8 cellular contexts compared by ENCODE assay signal in genomic region chr2:217993817-217994459, GRCh38. TPM values are rescaled to one million over a fixed set of nuclear protein-coding genes. Genes with fewer than 3 reads are reported as not detected.
A peak's percentile ranks its signal among the peaks of the same experiment; 100 is the strongest.
DNase-seq lines count a peak whose midpoint lies in the region; ATAC-seq and TF ChIP-seq lines count a peak whose summit lies in the region.

No MANE protein-coding gene starts in this region.

- H3K9me3 ChIP-seq in endodermal cell (ENCODE audit: control insufficient read depth, low read length) (no peaks in the 10 kb centered on the region), thoracic aorta (no peaks in the 10 kb centered on the region)

- DNase-seq in DMS 273 (lab: John Stamatoyannopoulos, UW; ENCODE audit: unreplicated experiment) (peak; percentile 77), DMS 273 treated with DMSO at 0.1 percent for 48 hours (lab: John Stamatoyannopoulos, UW) (no peak), NB4 (ENCODE audit: low read depth) (peak; percentile 61), endodermal cell (peak; percentile 92), thoracic aorta (ENCODE audit: low spot score) (no peak)
- DNase-seq in activated CD4-positive, alpha-beta T cell treated with anti-CD3 and anti-CD28 coated beads, Interleukin-2, amount 50 U/mL, for 24 hours (ENCODE audit: low read depth in 1 of 2, low spot score in 1 of 2): peak; percentile 15 to 25
- peak; percentile 11 to 67 (median 42) for DNase-seq in naive thymus-derived CD8-positive, alpha-beta T cell

- H3K9me3 Mint-ChIP-seq in endodermal cell: no peaks in the 10 kb centered on the region
- H3K9me3 Mint-ChIP-seq in naive thymus-derived CD8-positive, alpha-beta T cell: no peaks in the 10 kb centered on the region

- no peak overlapping the region for H3K4me3 Mint-ChIP-seq in endodermal cell
- no peak overlapping the region for H3K4me3 Mint-ChIP-seq in naive thymus-derived CD8-positive, alpha-beta T cell

- peak; percentile 92 for TF ChIP-seq CTCF in NB4 (IDR thresholded peaks at IDR 0.05; ENCODE audit: low read depth, low read length)
- peak; percentile 90 for TF ChIP-seq CTCF in endodermal cell (conservative IDR thresholded peaks at IDR 0.05)
- TF ChIP-seq CTCF in thoracic aorta (IDR thresholded peaks at IDR 0.05): peak; percentile 84

- H3K4me3 ChIP-seq in NB4 (ENCODE audit: low read depth, low read length) (no peak overlapping the region), endodermal cell (ENCODE audit: low read length) (no peak overlapping the region), thoracic aorta (peak overlapping the region; percentile 44)

- ATAC-seq in naive thymus-derived CD8-positive, alpha-beta T cell: peak; percentile 52 to 66
- no peak for ATAC-seq in thoracic aorta (ENCODE audit: insufficient number of reproducible peaks, low FRiP score, low read depth)
- no peak for ATAC-seq in HG03025 (IDR thresholded peaks at IDR 0.05; ENCODE audit: low FRiP score, unreplicated experiment)

- H3K4me1 Mint-ChIP-seq in endodermal cell: peaks cover 8% of the 10 kb centered on the region
- H3K4me1 Mint-ChIP-seq in naive thymus-derived CD8-positive, alpha-beta T cell: peaks cover 0 to 5% (median 2%) of the 10 kb centered on the region in 4 donors

- 63 to 75% methylated on average over 2 to 6 of the region's 6 CpGs for WGBS in endodermal cell (ENCODE audit: insufficient coverage in 1 of 2, insufficient read length in 1 of 2), 2 experiments

- POLR2A ChIA-PET in naive thymus-derived CD8-positive, alpha-beta T cell (lab: Charles Lee): no interaction called here

- no peaks in the 10 kb centered on the region for H3K36me3 Mint-ChIP-seq in endodermal cell (ENCODE audit: low read depth)
- H3K36me3 Mint-ChIP-seq in naive thymus-derived CD8-positive, alpha-beta T cell: no peaks in the 10 kb centered on the region

- H3K4me1 ChIP-seq in endodermal cell (ENCODE audit: control insufficient read depth, insufficient read depth, low read length) (no peaks in the 10 kb centered on the region), thoracic aorta (ENCODE audit: control insufficient read depth in 1 of 2, low read depth in 2 of 2) (peaks cover 32 to 78% of the 10 kb centered on the region in 2 donors)

- H3K27ac Mint-ChIP-seq in endodermal cell: no peak overlapping the region
- H3K27ac Mint-ChIP-seq in naive thymus-derived CD8-positive, alpha-beta T cell: no peak overlapping the region

- no peak for TF ChIP-seq POLR2A in NB4 (IDR thresholded peaks at IDR 0.05; ENCODE audit: extremely low read depth, insufficient read length)

- no peak overlapping the region for H3K9ac ChIP-seq in endodermal cell (ENCODE audit: extremely low read depth, low read length, poor library complexity, severe bottlenecking)

- H3K27me3 Mint-ChIP-seq in endodermal cell (ENCODE audit: insufficient read depth): peaks cover 5% of the 10 kb centered on the region
- H3K27me3 Mint-ChIP-seq in naive thymus-derived CD8-positive, alpha-beta T cell: peaks cover 6 to 32% (median 14%) of the 10 kb centered on the region in 5 donors

- H3K27me3 ChIP-seq in endodermal cell (ENCODE audit: control insufficient read depth, insufficient read depth, low read length, poor library complexity, severe bottlenecking): no peaks in the 10 kb centered on the region
- H3K27me3 ChIP-seq in thoracic aorta (replicated peaks; ENCODE audit: insufficient read depth): no peaks in the 10 kb centered on the region

- H3K27ac ChIP-seq in endodermal cell (ENCODE audit: low read depth, low read length) (no peak overlapping the region), thoracic aorta (peak overlapping the region; percentile 31 to 42)

- no peaks in the 10 kb centered on the region for H3K36me3 ChIP-seq in endodermal cell (ENCODE audit: control insufficient read depth, insufficient read depth, low read length)
- H3K36me3 ChIP-seq in thoracic aorta: peaks cover 15% of the 10 kb centered on the region

RNA-seq across cellular contexts. Expression of gene TNS1, which starts 8.9 kb away (rescaled TPM):
- total RNA-seq in endodermal cell (1 to 10 TPM; 3.3 to 4.2 TPM), thoracic aorta (1,000 to 10,000 TPM; 1,836 to 2,296 TPM)
- polyA plus RNA-seq in endodermal cell (2013, experiment 1 of 2): 5.6 TPM
- polyA plus RNA-seq in endodermal cell (2013, experiment 2 of 2): 7.2 TPM
- total RNA-seq in naive thymus-derived CD8-positive, alpha-beta T cell: under 1 TPM; 0.21 to 0.47 TPM
- not detected for polyA plus RNA-seq in naive thymus-derived CD8-positive, alpha-beta T cell

Comparison
In these comparisons a context has a peak if more than half of its experiments do, and no peak if none do; other contexts are left out.
1. DNase-seq: peak in DMS 273 (single experiment), NB4 (single experiment), activated CD4-positive, alpha-beta T cell treated with anti-CD3 and anti-CD28 coated beads, Interleukin-2, amount 50 U/mL, for 24 hours (2 of 2), endodermal cell (single experiment) and naive thymus-derived CD8-positive, alpha-beta T cell (10 of 10); none in DMS 273 treated with DMSO at 0.1 percent for 48 hours (single experiment) and thoracic aorta (single experiment).
2. ATAC-seq: peak in naive thymus-derived CD8-positive, alpha-beta T cell (2 of 2); none in thoracic aorta (single experiment) and HG03025 (single experiment).
3. RNA of gene TNS1, which starts 8.9 kb away (total RNA-seq): 1,836 to 2,296 TPM in thoracic aorta; 3.3 to 4.2 TPM in endodermal cell and 0.21 to 0.47 TPM in naive thymus-derived CD8-positive, alpha-beta T cell; every median in the first group is over 100 times any median in the second.
4. Peak in every context shown above with its lines, with median percentiles within 50 percentile points of each other: CTCF ChIP-seq.